1 cellular context compared by ENCODE assay signal in genomic region chr16:85579199-85579598, GRCh38.
A peak's percentile ranks its signal among the peaks of the same experiment; 100 is the strongest.
TF ChIP-seq lines count a peak whose summit lies in the region.

No MANE protein-coding gene starts in this region.

TF ChIP-seq in K562, 482 proteins besides CTCF, POLR2A, EP300 and RAD21:
- TF ChIP-seq RBM22 (IDR thresholded peaks at IDR 0.05; ENCODE audit: low read depth, low read length, poor library complexity, severe bottlenecking), result peak; percentile 50
- peak; percentile 49 for TF ChIP-seq POLR2G (IDR thresholded peaks at IDR 0.05; ENCODE audit: low read depth, low read length)
- TF ChIP-seq LCOR (CRISPR knock-in tag; IDR thresholded peaks at IDR 0.05), result no peak
TF ChIP-seq in K562: peak in this region for 2.
